20 cellular contexts compared by ENCODE assay signal in genomic region chr10:74082319-74082718, GRCh38.
DNase-seq lines count a peak whose midpoint lies in the region; ATAC-seq, FAIRE-seq and TF ChIP-seq lines count a peak whose summit lies in the region.
"Had no signal": no experiment of that assay in that cellular context is flagged by ENCODE, and none has a peak within 500 bp of the region (broad histone marks: within the 10 kb centered on the region; RNA-seq: fewer than 3 reads in every experiment).

No MANE protein-coding gene starts in this region.

- H3K36me3 Mint-ChIP-seq in HFFc6 (ENCODE audit: low read depth) (peaks cover 34% of the 10 kb centered on the region), astrocyte (ENCODE audit: low read depth, unreplicated experiment) (peaks cover 10% of the 10 kb centered on the region), osteocyte (ENCODE audit: unreplicated experiment) (peaks cover 15% of the 10 kb centered on the region)

- H3K9ac ChIP-seq in astrocyte (ENCODE audit: low read length) = no peak overlapping the region
- H3K9ac ChIP-seq: KMS-11 had no signal

- no peak overlapping the region for H2AFZ ChIP-seq in astrocyte (ENCODE audit: low read depth, low read length)
- H2AFZ ChIP-seq: PC-9 had no signal

- peaks cover 64% of the 10 kb centered on the region for H3K79me2 ChIP-seq in astrocyte (ENCODE audit: insufficient read depth, low read length)

- H3K4me3 Mint-ChIP-seq in HFFc6 (no peak overlapping the region), astrocyte (ENCODE audit: unreplicated experiment) (peak overlapping the region; percentile 50), osteocyte (ENCODE audit: unreplicated experiment) (no peak overlapping the region)
- H3K4me3 Mint-ChIP-seq: CD8-positive, alpha-beta memory T cell had no signal

- no peaks in the 10 kb centered on the region for H3K9me3 Mint-ChIP-seq in HFFc6
- no peaks in the 10 kb centered on the region for H3K9me3 Mint-ChIP-seq in astrocyte (ENCODE audit: unreplicated experiment)
- no peaks in the 10 kb centered on the region for H3K9me3 Mint-ChIP-seq in osteocyte (ENCODE audit: unreplicated experiment)
- H3K9me3 Mint-ChIP-seq: CD8-positive, alpha-beta memory T cell had no signal

- no peaks in the 10 kb centered on the region for H3K27me3 Mint-ChIP-seq in HFFc6 (ENCODE audit: insufficient read depth)
- no peaks in the 10 kb centered on the region for H3K27me3 Mint-ChIP-seq in astrocyte (ENCODE audit: low read depth, unreplicated experiment)
- no peaks in the 10 kb centered on the region for H3K27me3 Mint-ChIP-seq in osteocyte (ENCODE audit: unreplicated experiment)
- H3K27me3 Mint-ChIP-seq: CD8-positive, alpha-beta memory T cell had no signal

- H3K27ac ChIP-seq in astrocyte (ENCODE audit: low read depth, low read length) (no peak overlapping the region), stomach (no peak overlapping the region)
- H3K27ac ChIP-seq: KMS-11, PC-9 had no signal

- H3K4me3 ChIP-seq in astrocyte (ENCODE audit: insufficient read depth, low read depth, low read length) (no peak overlapping the region), stomach (no peak overlapping the region)
- H3K4me3 ChIP-seq: GM12878, PC-9 had no signal

- H3K4me1 Mint-ChIP-seq in HFFc6 (ENCODE audit: low read depth) (peaks cover 61% of the 10 kb centered on the region), astrocyte (ENCODE audit: low read depth, unreplicated experiment) (peaks cover 46% of the 10 kb centered on the region), osteocyte (ENCODE audit: unreplicated experiment) (peaks cover 43% of the 10 kb centered on the region)

- no peak for TF ChIP-seq POLR2A in stomach (IDR thresholded peaks at IDR 0.05)

- no peaks in the 10 kb centered on the region for H3K27me3 ChIP-seq in astrocyte (ENCODE audit: insufficient read depth, low read length)
- H3K27me3 ChIP-seq in stomach = no peaks in the 10 kb centered on the region

- WGBS in stomach, 5 donors = 68 to 90% (median 75%) methylated on average over 4 of the region's 4 CpGs

- H3K9me3 ChIP-seq in astrocyte (ENCODE audit: insufficient read depth, low read depth, low read length) (no peaks in the 10 kb centered on the region), stomach (no peaks in the 10 kb centered on the region)

- ATAC-seq in left lobe of liver = peak; percentile 70
- ATAC-seq in GM21360 (IDR thresholded peaks at IDR 0.05; ENCODE audit: unreplicated experiment) = no peak
- ATAC-seq: GM12878 had no signal

- no peak overlapping the region for H3K4me2 ChIP-seq in astrocyte (ENCODE audit: low read length)
- H3K4me2 ChIP-seq: KMS-11, PC-9 had no signal

- intact Hi-C loops in stomach (cut with DNase I; ENCODE audit: low total_unique reads) = no loop called here

- DNase-seq in HFFc6 = no peak
- no peak for DNase-seq in astrocyte (ENCODE audit: low read depth)
- DNase-seq in left lobe of liver (ENCODE audit: low spot score) = no peak
- DNase-seq in osteocyte (ENCODE audit: extremely low spot score, unreplicated experiment) = no peak
- DNase-seq in stomach = no peak
- no peak for DNase-seq in NCI-H1048 (lab: John Stamatoyannopoulos, UW)
- DNase-seq: ACHN; C1 segment of cervical spinal cord; CD8-positive, alpha-beta memory T cell; DMS53; EL; H7; NCI-H1417 treated with DMSO at 0.1 percent for 48 hours; NCI-H187 treated with DMSO at 0.1 percent for 48 hours; NCI-H226; NCI-H526; PC-9 had no signal

- peaks cover 36% of the 10 kb centered on the region for H3K4me1 ChIP-seq in astrocyte (ENCODE audit: insufficient read depth, low read length)
- peaks cover 0 to 65% (median 26%) of the 10 kb centered on the region in 4 donors for H3K4me1 ChIP-seq in stomach

- FAIRE-seq in astrocyte (lab: Jason Lieb, UNC) = no peak
- FAIRE-seq: GM12878 had no signal

- peaks cover 52% of the 10 kb centered on the region for H4K20me1 ChIP-seq in astrocyte (ENCODE audit: insufficient read depth, low read length)

- H3K27ac Mint-ChIP-seq in HFFc6 (peak overlapping the region; percentile 70), astrocyte (ENCODE audit: unreplicated experiment) (peak overlapping the region; percentile 10), osteocyte (ENCODE audit: unreplicated experiment) (peak overlapping the region; percentile 3)

- peaks cover 38% of the 10 kb centered on the region for H3K36me3 ChIP-seq in astrocyte (ENCODE audit: insufficient read depth, low read length)
- H3K36me3 ChIP-seq in stomach = peaks cover 23 to 50% (median 40%) of the 10 kb centered on the region in 4 donors

- TF ChIP-seq EP300 in stomach (IDR thresholded peaks at IDR 0.05) = no peak

- TF ChIP-seq CTCF in HFFc6 (IDR thresholded peaks at IDR 0.05) (no peak), astrocyte (IDR thresholded peaks at IDR 0.05; ENCODE audit: insufficient read depth, low read depth, low read length) (no peak), osteocyte (IDR thresholded peaks at IDR 0.05) (no peak), stomach (IDR thresholded peaks at IDR 0.05) (no peak)

Comparison
In these comparisons a context has a peak if more than half of its experiments do, and no peak if none do; other contexts are left out.
1. H3K27ac Mint-ChIP-seq: peak in every context shown above with its lines; median percentile 70 in HFFc6; 10 in astrocyte; 3 in osteocyte.